31 cellular contexts compared by ENCODE assay signal in the genomic region with DNA sequence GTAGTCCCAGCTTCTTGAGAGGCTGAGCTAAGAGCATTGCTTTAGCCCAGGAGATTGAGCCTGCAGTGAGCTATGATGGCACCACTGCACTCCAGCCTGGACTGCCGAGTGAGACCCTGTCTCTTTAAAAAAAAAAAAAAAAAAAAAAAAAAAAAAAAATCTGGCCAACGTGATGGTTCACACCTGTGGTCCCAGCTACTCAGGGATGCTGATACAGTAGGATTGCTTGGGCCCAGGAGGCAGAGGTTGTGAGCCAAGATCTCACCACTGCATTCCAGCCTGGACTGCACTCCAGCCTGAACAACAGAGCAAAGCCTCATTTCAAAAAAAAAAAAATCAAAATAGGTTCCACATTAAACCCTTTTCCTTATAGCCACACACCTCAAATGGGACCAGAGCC.
"Had no signal": no experiment of that assay in that cellular context is flagged by ENCODE, and none has a peak within 500 bp of the region (broad histone marks: within the 10 kb centered on the region; RNA-seq: fewer than 3 reads in every experiment).

No MANE protein-coding gene starts in this region.

- H3K27ac Mint-ChIP-seq: activated naive CD8-positive, alpha-beta T cell treated with anti-CD3 and anti-CD28 coated beads, Interleukin-2, amount 10 ng/mL, durations not matched to agents 7 days and 5 days; brain; stimulated activated memory B cell treated with anti-CD40 and anti-IgM and Interleukin-4, amounts not matched to agents 10 μg/mL and 1 μg/mL and 100 μg/mL, for 72 hours; stimulated activated naive CD8-positive, alpha-beta T cell treated with anti-CD3 and anti-CD28 coated beads, Interleukin-15, amount 100 ng/mL, for 72 hours had no signal

- H3K4me1 ChIP-seq: prostate gland had no signal

- H3K4me3 ChIP-seq: ascending aorta, cardiac muscle cell, coronary artery, dorsolateral prefrontal cortex, gastrocnemius medialis, pancreas, prostate gland, smooth muscle cell, upper lobe of left lung had no signal

- H3K27ac ChIP-seq: ascending aorta, cardiac muscle cell, coronary artery, pancreas, prostate gland, VCaP had no signal

- H3K9me3 ChIP-seq: ascending aorta, gastrocnemius medialis, pancreas, prostate gland, upper lobe of left lung had no signal

- H3K4me3 Mint-ChIP-seq: activated naive CD8-positive, alpha-beta T cell treated with anti-CD3 and anti-CD28 coated beads, Interleukin-2, amount 10 ng/mL, durations not matched to agents 7 days and 5 days; brain; memory B cell; neural crest cell; stimulated activated memory B cell treated with anti-CD40 and anti-IgM and Interleukin-4, amounts not matched to agents 10 μg/mL and 1 μg/mL and 100 μg/mL, for 72 hours; stimulated activated naive CD8-positive, alpha-beta T cell treated with anti-CD3 and anti-CD28 coated beads, Interleukin-15, amount 100 ng/mL, for 72 hours had no signal

- H3K27me3 Mint-ChIP-seq: activated naive CD8-positive, alpha-beta T cell treated with anti-CD3 and anti-CD28 coated beads, Interleukin-2, amount 10 ng/mL, durations not matched to agents 7 days and 5 days; brain; memory B cell; stimulated activated memory B cell treated with anti-CD40 and anti-IgM and Interleukin-4, amounts not matched to agents 10 μg/mL and 1 μg/mL and 100 μg/mL, for 72 hours; stimulated activated naive CD8-positive, alpha-beta T cell treated with anti-CD3 and anti-CD28 coated beads, Interleukin-15, amount 100 ng/mL, for 72 hours had no signal

- H3K9me3 Mint-ChIP-seq: activated naive CD8-positive, alpha-beta T cell treated with anti-CD3 and anti-CD28 coated beads, Interleukin-2, amount 10 ng/mL, durations not matched to agents 7 days and 5 days; brain; memory B cell; neural crest cell; stimulated activated memory B cell treated with anti-CD40 and anti-IgM and Interleukin-4, amounts not matched to agents 10 μg/mL and 1 μg/mL and 100 μg/mL, for 72 hours; stimulated activated naive CD8-positive, alpha-beta T cell treated with anti-CD3 and anti-CD28 coated beads, Interleukin-15, amount 100 ng/mL, for 72 hours had no signal

- H3K27me3 ChIP-seq: ascending aorta, cardiac muscle cell, dorsolateral prefrontal cortex, gastrocnemius medialis, pancreas, upper lobe of left lung had no signal

- ATAC-seq: gastrocnemius medialis; left cardiac atrium; stimulated activated memory B cell treated with anti-CD40 and anti-IgM and Interleukin-4, amounts not matched to agents 10 μg/mL and 1 μg/mL and 100 μg/mL, for 72 hours; stimulated activated naive CD8-positive, alpha-beta T cell treated with anti-CD3 and anti-CD28 coated beads, Interleukin-15, amount 100 ng/mL, for 72 hours had no signal

- H3K36me3 ChIP-seq: ascending aorta, cardiac muscle cell, gastrocnemius medialis, pancreas, prostate gland, upper lobe of left lung had no signal

- DNase-seq: activated CD4-positive, alpha-beta T cell treated with anti-CD3 and anti-CD28 coated beads for 4 hours; activated CD4-positive, alpha-beta T cell treated with anti-CD3 and anti-CD28 coated beads, Interleukin-2, amount 50 U/mL, for 4 hours; activated CD8-positive, alpha-beta memory T cell treated with anti-CD3 and anti-CD28 coated beads for 24 hours; activated effector memory CD4-positive, alpha-beta T cell treated with Interleukin-2 at 50 U/mL for 16 hours; activated naive CD4-positive, alpha-beta T cell treated with Interleukin-2 at 50 U/mL for 16 hours; activated naive CD8-positive, alpha-beta T cell treated with anti-CD3 and anti-CD28 coated beads, Interleukin-2, amount 10 ng/mL, durations not matched to agents 7 days and 5 days; dorsolateral prefrontal cortex; effector memory CD4-positive, alpha-beta T cell; erythroblast; gastrocnemius medialis; glutamatergic neuron; left cardiac atrium; nucleus accumbens; stimulated activated CD4-positive, alpha-beta T cell treated with anti-CD3 and anti-CD28 coated beads, Interleukin-1b, Interleukin-23, amount 100 ng/mL, for 48 hours; stimulated activated CD4-positive, alpha-beta T cell treated with anti-CD3 and anti-CD28 coated beads, Interleukin-4, amount 100 ng/mL, for 4 hours; stimulated activated CD8-positive, alpha-beta memory T cell treated with anti-CD3 and anti-CD28 coated beads, Interleukin-4, amount 100 ng/mL, for 48 hours; stimulated activated naive CD8-positive, alpha-beta T cell treated with anti-CD3 and anti-CD28 coated beads, Interleukin-15, amount 100 ng/mL, for 72 hours; T-helper 1 cell; T-helper 9 cell had no signal
